10 cellular contexts compared by ENCODE assay signal in genomic region chr19:4051175-4052101, GRCh38. TPM values are rescaled to one million over a fixed set of nuclear protein-coding genes. Genes with fewer than 3 reads are reported as not detected.
DNase-seq lines count a peak whose midpoint lies in the region; ATAC-seq and TF ChIP-seq lines count a peak whose summit lies in the region.
"Had no signal": no experiment of that assay in that cellular context is flagged by ENCODE, and none has a peak within 500 bp of the region (broad histone marks: within the 10 kb centered on the region; RNA-seq: fewer than 3 reads in every experiment).

No MANE protein-coding gene starts in this region.

- H3K4me3 ChIP-seq in liver (ENCODE audit: low read depth in 1 of 3, low read length in 3 of 3): peak overlapping the region in 1 of 3 donors; percentile 37

- no peaks in the 10 kb centered on the region for H3K9me3 Mint-ChIP-seq in activated T-cell treated with anti-CD3 and anti-CD28 coated beads, Interleukin-2, amount 50 U/mL, for 4 hours
- no peaks in the 10 kb centered on the region for H3K9me3 Mint-ChIP-seq in activated naive CD8-positive, alpha-beta T cell treated with anti-CD3 and anti-CD28 coated beads, Interleukin-2, amount 50 U/mL, for 24 hours
- no peaks in the 10 kb centered on the region for H3K9me3 Mint-ChIP-seq in type B pancreatic cell

- 45% methylated on average over 15 of the region's 15 CpGs for WGBS in liver

- peak overlapping the region; percentile 76 for H3K27ac Mint-ChIP-seq in activated naive CD8-positive, alpha-beta T cell treated with anti-CD3 and anti-CD28 coated beads, Interleukin-2, amount 50 U/mL, for 24 hours
- H3K27ac Mint-ChIP-seq in type B pancreatic cell: peak overlapping the region; percentile 61

- peaks cover 4 to 24% (median 17%) of the 10 kb centered on the region in 4 donors for H3K36me3 ChIP-seq in liver (ENCODE audit: control insufficient read depth in 4 of 4, insufficient read depth in 3 of 4, low read depth in 1 of 4, low read length in 3 of 4)

- no peak for DNase-seq in activated T-cell treated with anti-CD3 and anti-CD28 coated beads, Interleukin-2, amount 50 U/mL, for 4 hours
- DNase-seq in activated T-cell treated with anti-CD3 and anti-CD28 coated beads, Interleukin-2, amount 50 U/mL, for 1 hour: no peak
- peak; percentile 67 for DNase-seq in activated naive CD8-positive, alpha-beta T cell treated with anti-CD3 and anti-CD28 coated beads, Interleukin-2, amount 50 U/mL, for 24 hours
- DNase-seq in type B pancreatic cell (ENCODE audit: extremely low spot score, unreplicated experiment) (no peak), DMS 273 (lab: John Stamatoyannopoulos, UW; ENCODE audit: unreplicated experiment) (no peak)
- DNase-seq: DMS 273 treated with DMSO at 0.1 percent for 48 hours had no signal

- no peaks in the 10 kb centered on the region for H3K27me3 ChIP-seq in liver (ENCODE audit: control insufficient read depth in 4 of 4, insufficient read depth in 4 of 4, low read length in 3 of 4)

- no peak for TF ChIP-seq CTCF in liver (IDR thresholded peaks at IDR 0.05; ENCODE audit: low read depth, low read length, missing input control)
- no peak for TF ChIP-seq CTCF in type B pancreatic cell (conservative IDR thresholded peaks at IDR 0.05)

- H3K36me3 Mint-ChIP-seq in activated T-cell treated with anti-CD3 and anti-CD28 coated beads, Interleukin-2, amount 50 U/mL, for 4 hours (ENCODE audit: insufficient read depth): peaks cover 33% of the 10 kb centered on the region
- peaks cover 39% of the 10 kb centered on the region for H3K36me3 Mint-ChIP-seq in activated naive CD8-positive, alpha-beta T cell treated with anti-CD3 and anti-CD28 coated beads, Interleukin-2, amount 50 U/mL, for 24 hours (ENCODE audit: low read depth)
- H3K36me3 Mint-ChIP-seq in type B pancreatic cell: peaks cover 28% of the 10 kb centered on the region

- no peaks in the 10 kb centered on the region for H3K27me3 Mint-ChIP-seq in activated T-cell treated with anti-CD3 and anti-CD28 coated beads, Interleukin-2, amount 50 U/mL, for 4 hours (ENCODE audit: low read depth)
- no peaks in the 10 kb centered on the region for H3K27me3 Mint-ChIP-seq in activated naive CD8-positive, alpha-beta T cell treated with anti-CD3 and anti-CD28 coated beads, Interleukin-2, amount 50 U/mL, for 24 hours
- no peaks in the 10 kb centered on the region for H3K27me3 Mint-ChIP-seq in type B pancreatic cell

- no peak overlapping the region for H3K4me3 Mint-ChIP-seq in activated T-cell treated with anti-CD3 and anti-CD28 coated beads, Interleukin-2, amount 50 U/mL, for 4 hours
- H3K4me3 Mint-ChIP-seq in activated naive CD8-positive, alpha-beta T cell treated with anti-CD3 and anti-CD28 coated beads, Interleukin-2, amount 50 U/mL, for 24 hours: peak overlapping the region; percentile 6
- H3K4me3 Mint-ChIP-seq in type B pancreatic cell: no peak overlapping the region

- peak; percentile 49 to 79 for ATAC-seq in activated T-cell treated with anti-CD3 and anti-CD28 coated beads, Interleukin-2, amount 50 U/mL, for 4 hours
- peak; percentile 87 for ATAC-seq in activated naive CD8-positive, alpha-beta T cell treated with anti-CD3 and anti-CD28 coated beads, Interleukin-2, amount 50 U/mL, for 24 hours
- ATAC-seq in GM21447 (IDR thresholded peaks at IDR 0.05; ENCODE audit: unreplicated experiment) (no peak), HG03378 (IDR thresholded peaks at IDR 0.05; ENCODE audit: unreplicated experiment) (no peak)

- H3K4me1 ChIP-seq in liver (ENCODE audit: control insufficient read depth in 4 of 4, insufficient read depth in 4 of 4, low read length in 3 of 4): peaks cover 12 to 39% (median 24%) of the 10 kb centered on the region in 4 donors
- H3K4me1 ChIP-seq: parathyroid adenoma had no signal

- H3K9ac ChIP-seq in liver (ENCODE audit: low read depth in 1 of 2, low read length in 2 of 2): no peak overlapping the region
- H3K9ac ChIP-seq: parathyroid adenoma had no signal

- no peak for TF ChIP-seq RAD21 in liver (IDR thresholded peaks at IDR 0.05)

- no peaks in the 10 kb centered on the region for H3K9me3 ChIP-seq in liver (ENCODE audit: control insufficient read depth in 4 of 4, low read length in 3 of 4)

- peaks cover 31% of the 10 kb centered on the region for H3K4me1 Mint-ChIP-seq in activated T-cell treated with anti-CD3 and anti-CD28 coated beads, Interleukin-2, amount 50 U/mL, for 4 hours (ENCODE audit: low read depth)
- peaks cover 36% of the 10 kb centered on the region for H3K4me1 Mint-ChIP-seq in activated naive CD8-positive, alpha-beta T cell treated with anti-CD3 and anti-CD28 coated beads, Interleukin-2, amount 50 U/mL, for 24 hours
- peaks cover 20% of the 10 kb centered on the region for H3K4me1 Mint-ChIP-seq in type B pancreatic cell (ENCODE audit: unreplicated experiment)

- peak overlapping the region; percentile 80 to 87 for H3K27ac ChIP-seq in liver (ENCODE audit: low read depth in 1 of 2, low read length in 2 of 2)
- H3K27ac ChIP-seq: parathyroid adenoma had no signal

TF ChIP-seq in liver, 16 proteins besides CTCF, POLR2A, EP300 and RAD21:
- TF ChIP-seq NR2F2 (IDR thresholded peaks at IDR 0.05): no peak
- peak in 1 of 2 donors; percentile 56 for TF ChIP-seq RXRA (IDR thresholded peaks at IDR 0.05)
- peak; percentile 7 for TF ChIP-seq SP1 (IDR thresholded peaks at IDR 0.05)
- TF ChIP-seq HNF4A (conservative IDR thresholded peaks at IDR 0.05): peak; percentile 60 to 62

RNA-seq across cellular contexts. Expression of gene ZBTB7A, which starts 15.3 kb away (rescaled TPM):
- total RNA-seq in activated T-cell treated with anti-CD3 and anti-CD28 coated beads, Interleukin-2, amount 50 U/mL, for 4 hours: 10 to 100 TPM; 46.6 to 49.6 (median 47.4) TPM
- total RNA-seq in liver (10 to 100 TPM; 23.6 to 28.9 TPM), type B pancreatic cell (ENCODE audit: low replicate concordance) (21.0 and 31.0 TPM in 2 replicates)
- polyA plus RNA-seq in liver: 10 to 100 TPM in 1 of 2 donors, 1 to 10 TPM in 1; 2.9 to 11.7 TPM

RNA-seq across cellular contexts. Expression of gene PIAS4, which starts 43.9 kb away (rescaled TPM):
- total RNA-seq in activated T-cell treated with anti-CD3 and anti-CD28 coated beads, Interleukin-2, amount 50 U/mL, for 4 hours: 10 to 100 TPM; 33.9 to 37.0 (median 35.3) TPM
- total RNA-seq in liver (10 to 100 TPM; 10.8 to 14.1 TPM), type B pancreatic cell (ENCODE audit: low replicate concordance) (39.8 and 42.3 TPM in 2 replicates)
- 10 to 100 TPM in 1 of 2 donors, 1 to 10 TPM in 1; 5.6 to 10.4 TPM for polyA plus RNA-seq in liver

Comparison
In these comparisons a context has a peak if more than half of its experiments do, and no peak if none do; other contexts are left out.
1. ATAC-seq: peak in activated T-cell treated with anti-CD3 and anti-CD28 coated beads, Interleukin-2, amount 50 U/mL, for 4 hours (2 of 2) and activated naive CD8-positive, alpha-beta T cell treated with anti-CD3 and anti-CD28 coated beads, Interleukin-2, amount 50 U/mL, for 24 hours (single experiment); none in GM21447 (single experiment) and HG03378 (single experiment).